8 cellular contexts compared by ENCODE assay signal in genomic region chr16:11667824-11668589, GRCh38. TPM values are rescaled to one million over a fixed set of nuclear protein-coding genes. Genes with fewer than 3 reads are reported as not detected.
A peak's percentile ranks its signal among the peaks of the same experiment; 100 is the strongest.
DNase-seq lines count a peak whose midpoint lies in the region; ATAC-seq and TF ChIP-seq lines count a peak whose summit lies in the region.

Gene SNN (plus strand): TSS chr16:11668455. CDS start chr16:11676060, 7,605 bp downstream.

- POLR2A ChIA-PET in CD4-positive, alpha-beta memory T cell (lab: Charles Lee; ENCODE audit: partially characterized antibody): interaction anchor here (1.0 to 6.0 kb wide), 8 partner anchors 14 to 412 kb away, joined by 3 to 29 read pairs (median 5); partner anchors contain the start of genes LITAF, SOCS1 and TXNDC11
- POLR2A ChIA-PET in naive thymus-derived CD4-positive, alpha-beta T cell (lab: Charles Lee): interaction anchor here (1.0 to 2.0 kb wide), 8 partner anchors 15 to 412 kb away, joined by 3 to 10 read pairs (median 6); partner anchors contain the start of genes LITAF, SOCS1 and TXNDC11

- peaks cover 9% of the 10 kb centered on the region for H3K79me2 ChIP-seq in fibroblast of lung (ENCODE audit: control insufficient read depth, insufficient read depth, low read length)

- peak within 1 kb of the TSS; percentile 84 for H3K4me2 ChIP-seq in fibroblast of lung (ENCODE audit: extremely low read depth, insufficient read depth, low read length)

- H3K4me3 Mint-ChIP-seq in CD4-positive, alpha-beta memory T cell: peak within 1 kb of the TSS; percentile 84 to 92 (median 87)
- peak within 1 kb of the TSS; percentile 80 for H3K4me3 Mint-ChIP-seq in activated T-helper 1 cell treated with anti-CD3 and anti-CD28 coated beads, Interleukin-12 subunit alpha, Interleukin-12 subunit beta, Interleukin-2, Interleukin-4 antibody, amounts not matched to agents 30 ng/mL and 10 ng/mL and 1 ng/mL, durations not matched to agents 14 hours and 24 hours and 36 hours
- H3K4me3 Mint-ChIP-seq in naive thymus-derived CD4-positive, alpha-beta T cell: peak within 1 kb of the TSS; percentile 88 to 96 (median 91)
- peak within 1 kb of the TSS; percentile 53 for H3K4me3 Mint-ChIP-seq in stimulated activated effector memory CD8-positive, alpha-beta T cell treated with anti-CD3 and anti-CD28 coated beads, Interleukin-12 subunit alpha, Interleukin-12 subunit beta, amount 100 ng/mL, for 72 hours

- H2AFZ ChIP-seq in fibroblast of lung (ENCODE audit: low read length): peak within 1 kb of the TSS; percentile 70

- H3K36me3 ChIP-seq in CD4-positive, alpha-beta memory T cell (ENCODE audit: insufficient read depth, low read length): no peaks in the 10 kb centered on the region
- no peaks in the 10 kb centered on the region for H3K36me3 ChIP-seq in HUES48 (ENCODE audit: control insufficient read depth, insufficient read depth, low read length)
- no peaks in the 10 kb centered on the region for H3K36me3 ChIP-seq in fibroblast of lung (ENCODE audit: control insufficient read depth, insufficient read depth, low read length)
- H3K36me3 ChIP-seq in naive thymus-derived CD4-positive, alpha-beta T cell (ENCODE audit: control insufficient read depth in 2 of 3, insufficient read depth in 3 of 3, low read length in 3 of 3): peaks cover 0 to 4% (median 0%) of the 10 kb centered on the region in 3 experiments

- no peaks in the 10 kb centered on the region for H3K36me3 Mint-ChIP-seq in CD4-positive, alpha-beta memory T cell
- H3K36me3 Mint-ChIP-seq in activated T-helper 1 cell treated with anti-CD3 and anti-CD28 coated beads, Interleukin-12 subunit alpha, Interleukin-12 subunit beta, Interleukin-2, Interleukin-4 antibody, amounts not matched to agents 30 ng/mL and 10 ng/mL and 1 ng/mL, durations not matched to agents 14 hours and 24 hours and 36 hours (ENCODE audit: low read depth): peaks cover 7% of the 10 kb centered on the region
- H3K36me3 Mint-ChIP-seq in naive thymus-derived CD4-positive, alpha-beta T cell: no peaks in the 10 kb centered on the region
- no peaks in the 10 kb centered on the region for H3K36me3 Mint-ChIP-seq in stimulated activated effector memory CD8-positive, alpha-beta T cell treated with anti-CD3 and anti-CD28 coated beads, Interleukin-12 subunit alpha, Interleukin-12 subunit beta, amount 100 ng/mL, for 72 hours

- H3K9ac ChIP-seq in HUES48 (ENCODE audit: low read depth, low read length) (peak within 1 kb of the TSS; percentile 68), fibroblast of lung (ENCODE audit: insufficient read depth, low read length) (peak within 1 kb of the TSS; percentile 68)

- peaks cover 51 to 80% (median 60%) of the 10 kb centered on the region in 4 donors for H3K4me1 Mint-ChIP-seq in CD4-positive, alpha-beta memory T cell
- H3K4me1 Mint-ChIP-seq in activated T-helper 1 cell treated with anti-CD3 and anti-CD28 coated beads, Interleukin-12 subunit alpha, Interleukin-12 subunit beta, Interleukin-2, Interleukin-4 antibody, amounts not matched to agents 30 ng/mL and 10 ng/mL and 1 ng/mL, durations not matched to agents 14 hours and 24 hours and 36 hours (ENCODE audit: low read depth): peaks cover 66% of the 10 kb centered on the region
- H3K4me1 Mint-ChIP-seq in naive thymus-derived CD4-positive, alpha-beta T cell: peaks cover 53 to 87% (median 71%) of the 10 kb centered on the region in 7 donors
- H3K4me1 Mint-ChIP-seq in stimulated activated effector memory CD8-positive, alpha-beta T cell treated with anti-CD3 and anti-CD28 coated beads, Interleukin-12 subunit alpha, Interleukin-12 subunit beta, amount 100 ng/mL, for 72 hours: peaks cover 60% of the 10 kb centered on the region

- peak; percentile 81 to 85 (median 83) for DNase-seq in CD4-positive, alpha-beta memory T cell
- peak; percentile 76 for DNase-seq in RKO (ENCODE audit: low spot score)
- peak; percentile 85 for DNase-seq in activated T-helper 1 cell treated with anti-CD3 and anti-CD28 coated beads, Interleukin-12 subunit alpha, Interleukin-12 subunit beta, Interleukin-2, Interleukin-4 antibody, amounts not matched to agents 30 ng/mL and 10 ng/mL and 1 ng/mL, durations not matched to agents 14 hours and 24 hours and 36 hours (ENCODE audit: low spot score)
- DNase-seq in fibroblast of lung (ENCODE audit: low read depth in 2 of 2): peak; percentile 78 to 79
- DNase-seq in naive thymus-derived CD4-positive, alpha-beta T cell: peak; percentile 76 to 91 (median 83)
- peak; percentile 72 to 82 for DNase-seq in stimulated activated effector memory CD8-positive, alpha-beta T cell treated with anti-CD3 and anti-CD28 coated beads, Interleukin-12 subunit alpha, Interleukin-12 subunit beta, amount 100 ng/mL, for 72 hours (ENCODE audit: low spot score in 2 of 2)

- CTCF ChIA-PET in CD4-positive, alpha-beta memory T cell (lab: Charles Lee; ENCODE audit: partially characterized antibody): interaction anchor here (0.6 to 1.6 kb wide), 3 partner anchors 25 to 136 kb away, joined by 3 to 7 read pairs (median 3); no protein-coding TSS in a partner anchor
- CTCF ChIA-PET in naive thymus-derived CD4-positive, alpha-beta T cell (lab: Charles Lee): no interaction called here

- H3K27ac ChIP-seq in CD4-positive, alpha-beta memory T cell (ENCODE audit: low read depth, low read length): peak within 1 kb of the TSS; percentile 47
- peak within 1 kb of the TSS; percentile 42 for H3K27ac ChIP-seq in HUES48 (ENCODE audit: low read depth, low read length)
- peak within 1 kb of the TSS; percentile 36 for H3K27ac ChIP-seq in fibroblast of lung (ENCODE audit: insufficient read depth, low read length)
- H3K27ac ChIP-seq in naive thymus-derived CD4-positive, alpha-beta T cell (ENCODE audit: low read depth, low read length): peak within 1 kb of the TSS; percentile 85

- H3K27ac Mint-ChIP-seq in CD4-positive, alpha-beta memory T cell: peak within 1 kb of the TSS; percentile 65 to 95 (median 87)
- H3K27ac Mint-ChIP-seq in activated T-helper 1 cell treated with anti-CD3 and anti-CD28 coated beads, Interleukin-12 subunit alpha, Interleukin-12 subunit beta, Interleukin-2, Interleukin-4 antibody, amounts not matched to agents 30 ng/mL and 10 ng/mL and 1 ng/mL, durations not matched to agents 14 hours and 24 hours and 36 hours: no peak within 1 kb of the TSS
- H3K27ac Mint-ChIP-seq in naive thymus-derived CD4-positive, alpha-beta T cell: peak within 1 kb of the TSS; percentile 85 to 98 (median 96)
- H3K27ac Mint-ChIP-seq in stimulated activated effector memory CD8-positive, alpha-beta T cell treated with anti-CD3 and anti-CD28 coated beads, Interleukin-12 subunit alpha, Interleukin-12 subunit beta, amount 100 ng/mL, for 72 hours: no peak within 1 kb of the TSS

- H3K4me1 ChIP-seq in CD4-positive, alpha-beta memory T cell (ENCODE audit: insufficient read depth, low read length): peaks cover 74% of the 10 kb centered on the region
- peaks cover 26% of the 10 kb centered on the region for H3K4me1 ChIP-seq in HUES48 (ENCODE audit: control insufficient read depth, insufficient read depth, low read length)
- peaks cover 2% of the 10 kb centered on the region for H3K4me1 ChIP-seq in fibroblast of lung (ENCODE audit: control insufficient read depth, extremely low read depth, insufficient read depth, low read length)
- peaks cover 35 to 80% of the 10 kb centered on the region in 2 donors for H3K4me1 ChIP-seq in naive thymus-derived CD4-positive, alpha-beta T cell (ENCODE audit: control insufficient read depth in 2 of 2, insufficient read depth in 2 of 2, low read length in 2 of 2)

- no peaks in the 10 kb centered on the region for H3K9me3 Mint-ChIP-seq in CD4-positive, alpha-beta memory T cell
- H3K9me3 Mint-ChIP-seq in activated T-helper 1 cell treated with anti-CD3 and anti-CD28 coated beads, Interleukin-12 subunit alpha, Interleukin-12 subunit beta, Interleukin-2, Interleukin-4 antibody, amounts not matched to agents 30 ng/mL and 10 ng/mL and 1 ng/mL, durations not matched to agents 14 hours and 24 hours and 36 hours: no peaks in the 10 kb centered on the region
- no peaks in the 10 kb centered on the region for H3K9me3 Mint-ChIP-seq in naive thymus-derived CD4-positive, alpha-beta T cell
- no peaks in the 10 kb centered on the region for H3K9me3 Mint-ChIP-seq in stimulated activated effector memory CD8-positive, alpha-beta T cell treated with anti-CD3 and anti-CD28 coated beads, Interleukin-12 subunit alpha, Interleukin-12 subunit beta, amount 100 ng/mL, for 72 hours

- H3K4me3 ChIP-seq in CD4-positive, alpha-beta memory T cell (ENCODE audit: low read length in 2 of 2): peak within 1 kb of the TSS; percentile 47 to 72
- peak within 1 kb of the TSS; percentile 80 for H3K4me3 ChIP-seq in HUES48 (ENCODE audit: low read depth, low read length)
- peak within 1 kb of the TSS; percentile 48 to 80 (median 71) for H3K4me3 ChIP-seq in fibroblast of lung (replicated peaks in 1 of 4; ENCODE audit: control extremely low read depth in 1 of 4, insufficient read depth in 1 of 4, low read depth in 3 of 4, low read length in 4 of 4)
- H3K4me3 ChIP-seq in naive thymus-derived CD4-positive, alpha-beta T cell (ENCODE audit: low read length): peak within 1 kb of the TSS; percentile 77

- H3K9me3 ChIP-seq in CD4-positive, alpha-beta memory T cell (ENCODE audit: control insufficient read depth in 1 of 2, low read length in 2 of 2): no peaks in the 10 kb centered on the region
- H3K9me3 ChIP-seq in HUES48 (ENCODE audit: control insufficient read depth, insufficient read depth, low read length) (no peaks in the 10 kb centered on the region), fibroblast of lung (ENCODE audit: control insufficient read depth, insufficient read depth, low read depth, low read length) (no peaks in the 10 kb centered on the region)
- H3K9me3 ChIP-seq in naive thymus-derived CD4-positive, alpha-beta T cell (ENCODE audit: control insufficient read depth in 2 of 3, low read length in 3 of 3): no peaks in the 10 kb centered on the region

- no peaks in the 10 kb centered on the region for H4K20me1 ChIP-seq in fibroblast of lung (ENCODE audit: control insufficient read depth, extremely low read depth, insufficient read depth, low read length)

- peak; percentile 72 for ATAC-seq in GM19463 (IDR thresholded peaks at IDR 0.05; ENCODE audit: unreplicated experiment)
- ATAC-seq in naive thymus-derived CD4-positive, alpha-beta T cell: peak; percentile 89
- ATAC-seq in stimulated activated effector memory CD8-positive, alpha-beta T cell treated with anti-CD3 and anti-CD28 coated beads, Interleukin-12 subunit alpha, Interleukin-12 subunit beta, amount 100 ng/mL, for 72 hours: peak; percentile 90

- TF ChIP-seq CTCF in fibroblast of lung (conservative IDR thresholded peaks at IDR 0.05 in 1 of 2, IDR thresholded peaks at IDR 0.05 in 1 of 2; ENCODE audit: low read depth in 1 of 2, low read length in 2 of 2): no peak

- H3K27me3 Mint-ChIP-seq in CD4-positive, alpha-beta memory T cell: no peaks in the 10 kb centered on the region
- no peaks in the 10 kb centered on the region for H3K27me3 Mint-ChIP-seq in activated T-helper 1 cell treated with anti-CD3 and anti-CD28 coated beads, Interleukin-12 subunit alpha, Interleukin-12 subunit beta, Interleukin-2, Interleukin-4 antibody, amounts not matched to agents 30 ng/mL and 10 ng/mL and 1 ng/mL, durations not matched to agents 14 hours and 24 hours and 36 hours (ENCODE audit: insufficient read depth)
- H3K27me3 Mint-ChIP-seq in naive thymus-derived CD4-positive, alpha-beta T cell: no peaks in the 10 kb centered on the region

- intact Hi-C loops in CD4-positive, alpha-beta memory T cell (cut with micrococcal nuclease): loop anchor here (2.0 to 5.0 kb wide), 2 partner anchors 75 to 129 kb away; partner anchors contain the start of genes TXNDC11 and ZC3H7A
- intact Hi-C loops in activated T-helper 1 cell treated with anti-CD3 and anti-CD28 coated beads, Interleukin-12 subunit alpha, Interleukin-12 subunit beta, Interleukin-2, Interleukin-4 antibody, amounts not matched to agents 30 ng/mL and 10 ng/mL and 1 ng/mL, durations not matched to agents 14 hours and 24 hours and 36 hours (cut with micrococcal nuclease): loop anchor here (1.0 to 2.0 kb wide), 4 partner anchors 74 to 724 kb away; partner anchors contain the start of genes CLEC16A, RSL1D1 and TXNDC11
- intact Hi-C loops in naive thymus-derived CD4-positive, alpha-beta T cell (cut with micrococcal nuclease): loop anchor here (1.0 to 5.0 kb wide), 8 partner anchors 15 to 411 kb away; partner anchors contain the start of genes TXNDC11 (in 2 of the 2), ZC3H7A (in 2 of the 2), GSPT1 (in 1 of the 2) and LITAF (in 1 of the 2)

- H3K27me3 ChIP-seq in CD4-positive, alpha-beta memory T cell (ENCODE audit: insufficient read depth, low read length): no peaks in the 10 kb centered on the region
- H3K27me3 ChIP-seq in HUES48 (ENCODE audit: control insufficient read depth, insufficient read depth, low read length) (0 out of 2 replicates have a peak, but pooled peaks cover 5% of the 10 kb centered on the region), fibroblast of lung (ENCODE audit: control insufficient read depth, insufficient read depth, low read length) (no peaks in the 10 kb centered on the region)
- H3K27me3 ChIP-seq in naive thymus-derived CD4-positive, alpha-beta T cell (ENCODE audit: control insufficient read depth in 2 of 2, insufficient read depth in 2 of 2, low read length in 2 of 2): no peaks in the 10 kb centered on the region

RNA-seq across cellular contexts. Expression of gene SNN, which starts in this region (rescaled TPM):
- total RNA-seq in CD4-positive, alpha-beta memory T cell: 10 to 100 TPM; 19.2 to 20.4 TPM
- polyA plus RNA-seq in CD4-positive, alpha-beta memory T cell: 10 to 100 TPM; 16.1 to 16.7 TPM
- total RNA-seq in activated T-helper 1 cell treated with anti-CD3 and anti-CD28 coated beads, Interleukin-12 subunit alpha, Interleukin-12 subunit beta, Interleukin-2, Interleukin-4 antibody, amounts not matched to agents 30 ng/mL and 10 ng/mL and 1 ng/mL, durations not matched to agents 14 hours and 24 hours and 36 hours: 7.3 and 7.9 TPM in 2 replicates
- total RNA-seq in fibroblast of lung: 19.3 and 24.9 TPM in 2 replicates
- polyA plus RNA-seq in fibroblast of lung: 17.5 and 19.8 TPM in 2 replicates
- polyA plus RNA-seq in fibroblast of lung (2012): 14.9 and 19.2 TPM in 2 replicates
- polyA minus RNA-seq in fibroblast of lung (ENCODE audit: low replicate concordance): 10.9 and 16.5 TPM in 2 replicates
- 10 to 100 TPM; 17.0 to 86.8 (median 34.4) TPM for total RNA-seq in naive thymus-derived CD4-positive, alpha-beta T cell
- polyA plus RNA-seq in naive thymus-derived CD4-positive, alpha-beta T cell: 10 to 100 TPM; 21.3 to 34.3 TPM

Comparison
In these comparisons a context has a peak if more than half of its experiments do, and no peak if none do; other contexts are left out.
1. Peak in every context shown above with its lines: DNase-seq, ATAC-seq, H3K4me3 ChIP-seq and H3K27ac ChIP-seq.
2. H3K27ac Mint-ChIP-seq: peak in CD4-positive, alpha-beta memory T cell (7 of 7) and naive thymus-derived CD4-positive, alpha-beta T cell (9 of 9); none in activated T-helper 1 cell treated with anti-CD3 and anti-CD28 coated beads, Interleukin-12 subunit alpha, Interleukin-12 subunit beta, Interleukin-2, Interleukin-4 antibody, amounts not matched to agents 30 ng/mL and 10 ng/mL and 1 ng/mL, durations not matched to agents 14 hours and 24 hours and 36 hours (single experiment) and stimulated activated effector memory CD8-positive, alpha-beta T cell treated with anti-CD3 and anti-CD28 coated beads, Interleukin-12 subunit alpha, Interleukin-12 subunit beta, amount 100 ng/mL, for 72 hours (single experiment).